In the genomic region with DNA sequence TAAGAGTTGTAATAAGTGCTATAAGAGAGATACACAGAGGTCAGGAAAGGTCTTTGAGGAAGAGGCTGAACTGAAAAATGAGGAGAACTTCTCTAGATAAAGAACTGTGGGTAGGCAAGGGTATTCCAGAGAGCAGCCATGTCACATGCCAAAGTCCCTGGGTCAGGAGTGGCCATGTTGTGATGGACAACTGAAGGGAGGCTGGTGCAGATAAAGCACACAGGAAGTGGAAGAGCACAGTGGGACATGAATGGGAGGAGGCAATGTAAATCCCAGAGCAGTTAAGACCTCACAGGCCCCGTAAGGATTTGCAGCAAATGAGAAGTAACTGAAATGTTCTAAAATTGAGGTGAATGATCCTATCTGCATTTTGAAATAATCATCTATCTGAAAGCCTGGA, we compare ENCODE assay signal across 23 cellular contexts. TPM values are rescaled to one million over a fixed set of nuclear protein-coding genes. Genes with fewer than 3 reads are reported as not detected.
DNase-seq lines count a peak whose midpoint lies in the region; ATAC-seq, FAIRE-seq and TF ChIP-seq lines count a peak whose summit lies in the region.
"Had no signal": no experiment of that assay in that cellular context is flagged by ENCODE, and none has a peak within 500 bp of the region (broad histone marks: within the 10 kb centered on the region; RNA-seq: fewer than 3 reads in every experiment).

No MANE protein-coding gene starts in this region.

- peak overlapping the region; percentile 4 for H3K27ac Mint-ChIP-seq in stimulated activated naive CD8-positive, alpha-beta T cell treated with anti-CD3 and anti-CD28 coated beads, Interleukin-15, Interleukin-2, amounts not matched to agents 100 ng/mL and 50 ng/mL, for 24 hours
- H3K27ac Mint-ChIP-seq: CD4-positive, alpha-beta T cell; CD8-positive, alpha-beta memory T cell; HFFc6 had no signal

- no peak overlapping the region for H3K9ac ChIP-seq in K562 (ENCODE audit: insufficient read depth in 1 of 2, low read depth in 2 of 2, low read length in 2 of 2)
- H3K9ac ChIP-seq: BLaER1 treated with 17β-estradiol and CSF1 and Interleukin-3, amounts not matched to agents 10 nM and 100 nM had no signal

- H3K4me3 Mint-ChIP-seq in stimulated activated naive CD8-positive, alpha-beta T cell treated with anti-CD3 and anti-CD28 coated beads, Interleukin-15, Interleukin-2, amounts not matched to agents 100 ng/mL and 50 ng/mL, for 24 hours, result no peak overlapping the region
- H3K4me3 Mint-ChIP-seq: CD14-positive monocyte; CD4-positive, alpha-beta T cell; HFFc6 had no signal

- no peak for TF ChIP-seq EP300 in K562 (IDR thresholded peaks at IDR 0.05; ENCODE audit: low read length)

- peaks cover 51% of the 10 kb centered on the region for H3K36me3 Mint-ChIP-seq in stimulated activated naive CD8-positive, alpha-beta T cell treated with anti-CD3 and anti-CD28 coated beads, Interleukin-15, Interleukin-2, amounts not matched to agents 100 ng/mL and 50 ng/mL, for 24 hours (ENCODE audit: low read depth)

- CTCF ChIA-PET in K562 (lab: Yijun Ruan, JAX; ENCODE audit: low intra/inter-chr PET ratio), result interaction anchor here (0.6 kb wide), 1 partner anchor 1565 kb away, joined by 3 read pairs; no protein-coding TSS in a partner anchor

- no peak overlapping the region for H3K4me2 ChIP-seq in K562 (ENCODE audit: insufficient read depth, low read length)
- H3K4me2 ChIP-seq: BLaER1 treated with 17β-estradiol and CSF1 and Interleukin-3, amounts not matched to agents 10 nM and 100 nM had no signal

- peaks cover 6% of the 10 kb centered on the region for H3K9me3 ChIP-seq in K562 (replicated peaks; ENCODE audit: control insufficient read depth, insufficient read depth, low read depth, low read length)
- H3K9me3 ChIP-seq in small intestine (ENCODE audit: control insufficient read depth, low read depth), result no peaks in the 10 kb centered on the region
- H3K9me3 ChIP-seq: BE2C, HAP-1 had no signal

- no peaks in the 10 kb centered on the region for H4K20me1 ChIP-seq in K562 (replicated peaks; ENCODE audit: control insufficient read depth, insufficient read depth, low read length)
- H4K20me1 ChIP-seq: BLaER1 treated with 17β-estradiol and CSF1 and Interleukin-3, amounts not matched to agents 10 nM and 100 nM had no signal

- 73% methylated on average over 1 of the region's 1 CpG for WGBS in K562 (ENCODE audit: insufficient coverage, low coverage, missing lambda C conversion rate)
- WGBS in small intestine, 3 donors, result 94 to 100% (median 96%) methylated on average over 1 of the region's 1 CpG

- no peak for TF ChIP-seq POLR2A in K562 (conservative IDR thresholded peaks at IDR 0.05)

- in situ Hi-C loops in K562 (cut with MboI), result no loop called here

- H3K4me3 ChIP-seq in K562 (no peak overlapping the region), small intestine (ENCODE audit: low read depth in 1 of 2, low read length in 2 of 2) (no peak overlapping the region)
- H3K4me3 ChIP-seq: BLaER1 treated with 17β-estradiol and CSF1 and Interleukin-3, amounts not matched to agents 10 nM and 100 nM; HAP-1 had no signal

- H3K9me3 Mint-ChIP-seq in stimulated activated naive CD8-positive, alpha-beta T cell treated with anti-CD3 and anti-CD28 coated beads, Interleukin-15, Interleukin-2, amounts not matched to agents 100 ng/mL and 50 ng/mL, for 24 hours, result peaks cover 7% of the 10 kb centered on the region
- H3K9me3 Mint-ChIP-seq: HFFc6 had no signal

- DNase-seq in stimulated activated naive CD8-positive, alpha-beta T cell treated with anti-CD3 and anti-CD28 coated beads, Interleukin-15, Interleukin-2, amounts not matched to agents 100 U/mL and 50 U/mL, for 24 hours, result no peak
- DNase-seq in K562 (ENCODE audit: extremely low read depth in 1 of 4, low spot score in 3 of 4) (peak in 1 of 4 experiments; percentile 50), small intestine (peak; percentile 15), EL (no peak)
- DNase-seq: AML-193; BE2C; CD4-positive, alpha-beta T cell; CD8-positive, alpha-beta memory T cell; DMS53; DMS79 treated with DMSO at 0.1 percent for 48 hours; GOT3; HFFc6 had no signal

- H3K4me1 ChIP-seq in K562 (replicated peaks in 1 of 2; ENCODE audit: control insufficient read depth in 2 of 2, insufficient read depth in 2 of 2, low read length in 2 of 2), result peaks cover 0 to 19% of the 10 kb centered on the region in 2 experiments; a peak in 3 of 5 replicates
- peaks cover 0 to 2% of the 10 kb centered on the region in 2 donors for H3K4me1 ChIP-seq in small intestine (ENCODE audit: control insufficient read depth in 2 of 2, insufficient read depth in 1 of 2, low read depth in 1 of 2, low read length in 1 of 2)

- H3K27ac ChIP-seq in K562 (ENCODE audit: extremely low read depth, low read depth, low read length) (no peak overlapping the region), small intestine (ENCODE audit: low read depth in 1 of 2, low read length in 1 of 2) (no peak overlapping the region)
- H3K27ac ChIP-seq: 22Rv1; BLaER1 treated with 17β-estradiol and CSF1 and Interleukin-3, amounts not matched to agents 10 nM and 100 nM had no signal

- no peak overlapping the region for H2AFZ ChIP-seq in K562 (ENCODE audit: low read depth, low read length)

- FAIRE-seq in K562 (lab: Jason Lieb, UNC), result no peak
- no peak for FAIRE-seq in small intestine (lab: Jason Lieb, UNC)
- FAIRE-seq: A204.1, G401.6, GM12892, H54 had no signal

- no peak for TF ChIP-seq RAD21 in K562 (CRISPR knock-in tag; conservative IDR thresholded peaks at IDR 0.05 in 1 of 2, IDR thresholded peaks at IDR 0.05 in 1 of 2)

- POLR2A ChIA-PET in K562 (lab: Yijun Ruan, JAX), result no interaction called here

- peaks cover 31% of the 10 kb centered on the region for H3K4me1 Mint-ChIP-seq in stimulated activated naive CD8-positive, alpha-beta T cell treated with anti-CD3 and anti-CD28 coated beads, Interleukin-15, Interleukin-2, amounts not matched to agents 100 ng/mL and 50 ng/mL, for 24 hours (ENCODE audit: low read depth)

- H3K79me2 ChIP-seq in K562 (ENCODE audit: control insufficient read depth, insufficient read depth, low read length), result no peaks in the 10 kb centered on the region

- H3K27me3 ChIP-seq in K562 (ENCODE audit: control insufficient read depth in 2 of 2, insufficient read depth in 2 of 2, low read length in 2 of 2), result no peaks in the 10 kb centered on the region
- H3K27me3 ChIP-seq in small intestine (ENCODE audit: control insufficient read depth in 2 of 2, insufficient read depth in 2 of 2, low read length in 2 of 2), result no peaks in the 10 kb centered on the region
- H3K27me3 ChIP-seq: BE2C; BLaER1 treated with 17β-estradiol and CSF1 and Interleukin-3, amounts not matched to agents 10 nM and 100 nM had no signal

- no peak for TF ChIP-seq CTCF in K562 (IDR thresholded peaks at IDR 0.05 in 2 of 3, conservative IDR thresholded peaks at IDR 0.05 in 1 of 3; ENCODE audit: insufficient read depth in 2 of 3, low read depth in 1 of 3, low read length in 3 of 3)

- H3K27me3 Mint-ChIP-seq in stimulated activated naive CD8-positive, alpha-beta T cell treated with anti-CD3 and anti-CD28 coated beads, Interleukin-15, Interleukin-2, amounts not matched to agents 100 ng/mL and 50 ng/mL, for 24 hours, result no peaks in the 10 kb centered on the region
- H3K27me3 Mint-ChIP-seq: CD4-positive, alpha-beta T cell; CD8-positive, alpha-beta memory T cell had no signal

- no TSS peak for BruUV-seq in K562 (replicated peaks; lab: Mats Ljungman, UMichigan)

- no peaks in the 10 kb centered on the region for H3K9me1 ChIP-seq in K562 (ENCODE audit: control insufficient read depth, insufficient read depth, low read length)

- intact Hi-C loops in K562 (cut with micrococcal nuclease), result no loop called here

- no peak for ATAC-seq in stimulated activated naive CD8-positive, alpha-beta T cell treated with anti-CD3 and anti-CD28 coated beads, Interleukin-15, Interleukin-2, amounts not matched to agents 100 U/mL and 50 U/mL, for 24 hours
- peak; percentile 65 for ATAC-seq in K562
- no peak for ATAC-seq in HG02840 (IDR thresholded peaks at IDR 0.05; ENCODE audit: low FRiP score, unreplicated experiment)
- no peak for ATAC-seq in HG03565 (IDR thresholded peaks at IDR 0.05; ENCODE audit: unreplicated experiment)

- H3K36me3 ChIP-seq in K562 (ENCODE audit: control insufficient read depth, insufficient read depth, low read length) (peaks cover 13% of the 10 kb centered on the region; the same call in 2 of the 3 replicates), small intestine (ENCODE audit: control insufficient read depth in 2 of 2, insufficient read depth in 2 of 2, low read length in 2 of 2) (no peaks in the 10 kb centered on the region)
- H3K36me3 ChIP-seq: BE2C, HAP-1 had no signal

TF ChIP-seq in K562, 482 proteins besides CTCF, POLR2A, EP300 and RAD21 (continues in another document):
- TF ChIP-seq ZNF282 (CRISPR knock-in tag; IDR thresholded peaks at IDR 0.05), result no peak
- no peak for TF ChIP-seq HMG20A (CRISPR knock-in tag; conservative IDR thresholded peaks at IDR 0.05)
- TF ChIP-seq DIDO1 (tag; IDR thresholded peaks at IDR 0.05; ENCODE audit: low read depth), result no peak
- TF ChIP-seq MTA2 (IDR thresholded peaks at IDR 0.05; ENCODE audit: low read depth), result no peak
- TF ChIP-seq RAD51 (IDR thresholded peaks at IDR 0.05; ENCODE audit: borderline replicate concordance, low read depth), result no peak
- 0 out of 2 replicates have a peak, but pooled peaks have one; percentile 17 for TF ChIP-seq EHMT2 (IDR thresholded peaks at IDR 0.05)
- TF ChIP-seq MEIS2 (IDR thresholded peaks at IDR 0.05; ENCODE audit: partially characterized antibody), result peak; percentile 37

RNA-seq across cellular contexts. Expression of gene IMMP2L, which starts 37.2 kb away (rescaled TPM):
- total RNA-seq in K562 (2011; cell fraction: chromatin; rRNA removed; ENCODE audit: low replicate concordance), result 70.2 and 124 TPM in 2 replicates
- 46.2 and 55.4 TPM in 2 replicates for total RNA-seq in K562 (2011; cell fraction: nucleolus; rRNA removed)
- total RNA-seq in K562 (2011; cell fraction: nucleoplasm; rRNA removed), result 77.4 and 131 TPM in 2 replicates
- 46.1 and 46.8 TPM in 2 replicates for total RNA-seq in K562 (2014; rRNA removed)
- total RNA-seq in K562 (2014; rRNA removed; fragmentation: Illumina TruSeq; extraction: Trizol), result 59.6 and 62.0 TPM in 2 replicates
- 46.1 and 61.3 TPM in 2 replicates for total RNA-seq in K562 (2015; rRNA removed; fragmentation: Illumina TruSeq; extraction: Trizol)
- 45.2 and 53.0 TPM in 2 replicates for total RNA-seq in K562 (2021)
- 21.7 and 29.7 TPM in 2 replicates for polyA plus RNA-seq in K562 (2011; rRNA removed)
- polyA plus RNA-seq in K562 (2011; cell fraction: cytosol; rRNA removed), result 9.1 and 17.4 TPM in 2 replicates
- polyA plus RNA-seq in K562 (2011; cell fraction: nucleus; rRNA removed), result 33.0 and 40.5 TPM in 2 replicates
- polyA plus RNA-seq in K562 (2012), result 37.8 and 45.1 TPM in 2 replicates
- 37.3 and 39.6 TPM in 2 replicates for polyA plus RNA-seq in K562 (2014; fragmentation: Illumina TruSeq; extraction: Trizol)
- polyA plus RNA-seq in K562 (2014; fragmentation: Nextera tagmentation; extraction: Ambion mirVana), result 100 to 1,000 TPM; 112 to 116 TPM
- polyA plus RNA-seq in K562 (2014; rRNA removed), result 33.7 and 35.1 TPM in 2 replicates
- 63.6 and 70.2 TPM in 2 replicates for polyA minus RNA-seq in K562 (2011; rRNA and poly(A)+ RNA removed)
- 6.2 and 12.0 TPM in 2 replicates for polyA minus RNA-seq in K562 (2011; cell fraction: cytosol; rRNA and poly(A)+ RNA removed)
- polyA minus RNA-seq in K562 (2011; cell fraction: nucleus; rRNA and poly(A)+ RNA removed), result 137 and 151 TPM in 2 replicates
- polyA plus RNA-seq in small intestine, result 10 to 100 TPM; 10.5 to 15.7 (median 12.5) TPM
